ENCODE assay signal across 17 cellular contexts in genomic region chr4:175418511-175418910, GRCh38.
"Had no signal": no experiment of that assay in that cellular context is flagged by ENCODE, and none has a peak within 500 bp of the region (broad histone marks: within the 10 kb centered on the region; RNA-seq: fewer than 3 reads in every experiment).

No MANE protein-coding gene starts in this region.

- H3K9me3 ChIP-seq: prostate gland had no signal

- H3K4me3 ChIP-seq: cardiac muscle cell, prostate gland, upper lobe of left lung had no signal

- H3K4me1 ChIP-seq: prostate gland, upper lobe of left lung had no signal

- H3K4me3 Mint-ChIP-seq: activated naive CD4-positive, alpha-beta T cell treated with anti-CD3 and anti-CD28 coated beads for 36 hours; activated naive CD8-positive, alpha-beta T cell treated with anti-CD3 and anti-CD28 coated beads, Interleukin-2, amount 50 U/mL, for 24 hours; activated T-helper 17 cell treated with anti-CD3 and anti-CD28 coated beads, Interleukin-2, amount 50 U/mL, for 72 hours; nephron; stimulated activated naive CD8-positive, alpha-beta T cell treated with anti-CD3 and anti-CD28 coated beads, Interleukin-15, Interleukin-2, amounts not matched to agents 100 ng/mL and 50 ng/mL, for 24 hours had no signal

- H3K36me3 ChIP-seq: cardiac muscle cell, prostate gland, upper lobe of left lung had no signal

- FAIRE-seq: colon had no signal

- DNase-seq: activated CD4-positive, alpha-beta T cell treated with anti-CD3 and anti-CD28 coated beads, Interleukin-2, amount 50 U/mL, for 4 hours; activated naive CD4-positive, alpha-beta T cell treated with anti-CD3 and anti-CD28 coated beads for 36 hours; activated naive CD8-positive, alpha-beta T cell treated with anti-CD3 and anti-CD28 coated beads, Interleukin-2, amount 50 U/mL, for 24 hours; aorta; kidney glomerular epithelial cell; left ventricle myocardium superior; mesendoderm; nucleus accumbens; right cardiac atrium; upper lobe of left lung had no signal

- H3K4me1 Mint-ChIP-seq: activated naive CD8-positive, alpha-beta T cell treated with anti-CD3 and anti-CD28 coated beads, Interleukin-2, amount 50 U/mL, for 24 hours; activated T-helper 17 cell treated with anti-CD3 and anti-CD28 coated beads, Interleukin-2, amount 50 U/mL, for 72 hours; nephron had no signal

- H3K27me3 ChIP-seq: cardiac muscle cell, upper lobe of left lung had no signal

- H3K27ac Mint-ChIP-seq: activated naive CD4-positive, alpha-beta T cell treated with anti-CD3 and anti-CD28 coated beads for 36 hours; activated naive CD8-positive, alpha-beta T cell treated with anti-CD3 and anti-CD28 coated beads, Interleukin-2, amount 50 U/mL, for 24 hours; activated T-helper 17 cell treated with anti-CD3 and anti-CD28 coated beads, Interleukin-2, amount 50 U/mL, for 72 hours; nephron; stimulated activated naive CD8-positive, alpha-beta T cell treated with anti-CD3 and anti-CD28 coated beads, Interleukin-15, Interleukin-2, amounts not matched to agents 100 ng/mL and 50 ng/mL, for 24 hours had no signal

- ATAC-seq: activated CD4-positive, CD25-positive, alpha-beta regulatory T cell treated with anti-CD3 and anti-CD28 coated beads, Interleukin-2, amount 50 U/mL, for 24 hours; activated naive CD8-positive, alpha-beta T cell treated with anti-CD3 and anti-CD28 coated beads, Interleukin-2, amount 50 U/mL, for 24 hours; activated T-helper 17 cell treated with anti-CD3 and anti-CD28 coated beads, Interleukin-2, amount 50 U/mL, for 72 hours; left ventricle myocardium superior; right cardiac atrium had no signal

- H3K27ac ChIP-seq: cardiac muscle cell, prostate gland had no signal

- H3K27me3 Mint-ChIP-seq: activated naive CD8-positive, alpha-beta T cell treated with anti-CD3 and anti-CD28 coated beads, Interleukin-2, amount 50 U/mL, for 24 hours; activated T-helper 17 cell treated with anti-CD3 and anti-CD28 coated beads, Interleukin-2, amount 50 U/mL, for 72 hours; stimulated activated naive CD8-positive, alpha-beta T cell treated with anti-CD3 and anti-CD28 coated beads, Interleukin-15, Interleukin-2, amounts not matched to agents 100 ng/mL and 50 ng/mL, for 24 hours had no signal
